Comparison of ENCODE assay signal across 1 cellular context in the genomic region with DNA sequence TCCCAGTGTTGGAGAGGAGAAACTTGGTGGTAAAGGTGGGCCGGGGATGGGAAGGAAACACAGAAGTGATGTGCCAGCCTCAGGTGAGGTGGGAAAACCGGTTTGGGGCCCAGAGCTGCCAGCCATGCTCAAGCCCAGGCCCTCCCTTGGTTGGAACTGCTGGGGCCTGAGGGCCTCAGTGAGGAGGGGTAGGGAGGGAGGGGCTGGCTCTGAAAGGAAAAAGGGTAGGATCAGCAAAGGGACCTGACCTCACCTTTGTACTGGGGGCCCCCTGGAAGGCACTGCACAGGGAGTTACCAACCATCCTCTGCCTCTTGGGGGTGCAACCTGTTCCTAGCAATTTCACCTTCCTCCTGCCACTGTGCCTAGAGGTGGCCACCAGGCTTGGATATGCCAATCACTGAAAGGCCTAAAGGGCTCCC.
A peak's percentile ranks its signal among the peaks of the same experiment; 100 is the strongest.
TF ChIP-seq lines count a peak whose summit lies in the region.

No MANE protein-coding gene starts in this region.

TF ChIP-seq in HepG2, 621 proteins besides CTCF, POLR2A, EP300 and RAD21 (continued from another document):
- TF ChIP-seq, protein P1, sequence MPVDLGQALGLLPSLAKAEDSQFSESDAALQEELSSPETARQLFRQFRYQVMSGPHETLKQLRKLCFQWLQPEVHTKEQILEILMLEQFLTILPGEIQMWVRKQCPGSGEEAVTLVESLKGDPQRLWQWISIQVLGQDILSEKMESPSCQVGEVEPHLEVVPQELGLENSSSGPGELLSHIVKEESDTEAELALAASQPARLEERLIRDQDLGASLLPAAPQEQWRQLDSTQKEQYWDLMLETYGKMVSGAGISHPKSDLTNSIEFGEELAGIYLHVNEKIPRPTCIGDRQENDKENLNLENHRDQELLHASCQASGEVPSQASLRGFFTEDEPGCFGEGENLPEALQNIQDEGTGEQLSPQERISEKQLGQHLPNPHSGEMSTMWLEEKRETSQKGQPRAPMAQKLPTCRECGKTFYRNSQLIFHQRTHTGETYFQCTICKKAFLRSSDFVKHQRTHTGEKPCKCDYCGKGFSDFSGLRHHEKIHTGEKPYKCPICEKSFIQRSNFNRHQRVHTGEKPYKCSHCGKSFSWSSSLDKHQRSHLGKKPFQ (CRISPR knock-in tag; IDR thresholded peaks at IDR 0.05; ENCODE audit: insufficient replicate concordance), result no peak
- TF ChIP-seq RBM22 (optimal IDR thresholded peaks at IDR 0.05; ENCODE audit: low read length), result peak; percentile 41
- peak; percentile 57; the same call in 1 of the 2 replicates for TF ChIP-seq AKAP8 (CRISPR knock-in tag; IDR thresholded peaks at IDR 0.05)
- TF ChIP-seq, protein P2, sequence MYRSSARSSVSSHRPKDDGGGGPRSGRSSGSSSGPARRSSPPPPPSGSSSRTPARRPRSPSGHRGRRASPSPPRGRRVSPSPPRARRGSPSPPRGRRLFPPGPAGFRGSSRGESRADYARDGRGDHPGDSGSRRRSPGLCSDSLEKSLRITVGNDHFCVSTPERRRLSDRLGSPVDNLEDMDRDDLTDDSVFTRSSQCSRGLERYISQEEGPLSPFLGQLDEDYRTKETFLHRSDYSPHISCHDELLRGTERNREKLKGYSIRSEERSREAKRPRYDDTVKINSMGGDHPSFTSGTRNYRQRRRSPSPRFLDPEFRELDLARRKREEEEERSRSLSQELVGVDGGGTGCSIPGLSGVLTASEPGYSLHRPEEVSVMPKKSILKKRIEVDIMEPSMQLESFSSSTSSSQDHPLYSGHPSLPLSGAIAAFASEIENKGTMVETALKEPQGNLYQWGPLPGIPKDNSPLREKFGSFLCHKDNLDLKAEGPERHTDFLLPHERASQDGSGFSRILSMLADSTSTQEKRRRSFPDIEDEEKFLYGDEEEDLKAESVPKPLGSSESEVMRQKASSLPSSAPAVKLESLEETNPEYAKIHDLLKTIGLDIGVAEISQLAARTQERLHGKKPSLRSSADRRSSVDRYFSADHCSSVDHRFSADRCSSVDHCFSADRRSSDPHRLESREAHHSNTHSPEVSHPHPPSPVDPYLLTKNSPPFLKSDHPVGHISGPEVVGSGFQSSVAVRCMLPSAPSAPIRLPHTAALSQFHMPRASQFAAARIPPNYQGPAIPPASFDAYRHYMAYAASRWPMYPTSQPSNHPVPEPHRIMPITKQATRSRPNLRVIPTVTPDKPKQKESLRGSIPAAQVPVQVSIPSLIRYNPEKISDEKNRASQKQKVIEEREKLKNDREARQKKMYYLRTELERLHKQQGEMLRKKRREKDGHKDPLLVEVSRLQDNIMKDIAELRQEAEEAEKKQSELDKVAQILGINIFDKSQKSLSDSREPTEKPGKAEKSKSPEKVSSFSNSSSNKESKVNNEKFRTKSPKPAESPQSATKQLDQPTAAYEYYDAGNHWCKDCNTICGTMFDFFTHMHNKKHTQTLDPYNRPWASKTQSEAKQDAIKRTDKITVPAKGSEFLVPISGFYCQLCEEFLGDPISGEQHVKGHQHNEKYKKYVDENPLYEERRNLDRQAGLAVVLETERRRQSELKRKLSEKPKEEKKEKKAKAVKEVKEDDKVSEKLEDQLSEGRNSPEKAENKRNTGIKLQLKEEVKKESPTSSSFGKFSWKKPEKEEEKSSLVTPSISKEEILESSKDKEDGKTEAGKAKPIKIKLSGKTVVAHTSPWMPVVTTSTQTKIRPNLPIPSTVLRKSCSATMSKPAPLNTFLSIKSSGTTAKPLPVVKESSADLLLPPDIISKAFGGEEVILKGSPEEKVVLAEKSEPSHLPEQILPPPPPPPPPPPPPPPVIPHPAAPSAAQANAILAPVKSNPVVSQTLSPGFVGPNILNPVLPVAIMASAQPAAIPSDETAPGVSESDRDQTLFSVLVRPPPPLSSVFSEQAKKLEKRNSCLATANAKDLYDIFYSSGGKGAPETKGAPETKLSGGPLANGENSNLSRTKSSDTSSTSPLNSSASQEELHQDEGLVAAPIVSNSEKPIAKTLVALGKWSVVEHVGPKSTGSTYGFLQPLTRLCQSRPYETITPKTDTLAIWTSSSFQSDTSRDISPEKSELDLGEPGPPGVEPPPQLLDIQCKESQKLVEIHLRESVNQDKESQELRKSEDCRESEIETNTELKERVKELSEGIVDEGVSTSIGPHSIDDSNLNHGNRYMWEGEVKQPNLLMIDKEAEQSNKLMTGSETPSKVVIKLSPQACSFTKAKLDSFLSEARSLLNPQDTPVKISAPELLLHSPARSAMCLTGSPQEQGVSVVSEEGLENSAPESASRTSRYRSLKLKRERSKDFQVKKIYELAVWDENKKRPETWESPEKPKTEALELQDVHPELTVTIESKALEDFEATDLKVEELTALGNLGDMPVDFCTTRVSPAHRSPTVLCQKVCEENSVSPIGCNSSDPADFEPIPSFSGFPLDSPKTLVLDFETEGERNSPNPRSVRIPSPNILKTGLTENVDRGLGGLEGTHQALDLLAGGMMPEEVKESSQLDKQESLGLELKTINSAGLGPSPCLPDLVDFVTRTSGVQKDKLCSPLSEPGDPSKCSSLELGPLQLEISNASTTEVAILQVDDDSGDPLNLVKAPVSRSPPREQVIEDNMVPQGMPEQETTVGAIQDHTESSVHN (CRISPR knock-in tag; IDR thresholded peaks at IDR 0.05), result 0 out of 2 replicates have a peak, but pooled peaks have one; percentile 43
- 0 out of 2 replicates have a peak, but pooled peaks have one; percentile 56 for TF ChIP-seq ZNF326 (CRISPR knock-in tag; IDR thresholded peaks at IDR 0.05; ENCODE audit: borderline replicate concordance)
- 0 out of 2 replicates have a peak, but pooled peaks have one; percentile 37 for TF ChIP-seq ZZZ3 (CRISPR knock-in tag; IDR thresholded peaks at IDR 0.05; ENCODE audit: borderline replicate concordance)
- 0 out of 2 replicates have a peak, but pooled peaks have one; percentile 2 for TF ChIP-seq ZSCAN25 (CRISPR knock-in tag; IDR thresholded peaks at IDR 0.05)
- TF ChIP-seq, protein P3, sequence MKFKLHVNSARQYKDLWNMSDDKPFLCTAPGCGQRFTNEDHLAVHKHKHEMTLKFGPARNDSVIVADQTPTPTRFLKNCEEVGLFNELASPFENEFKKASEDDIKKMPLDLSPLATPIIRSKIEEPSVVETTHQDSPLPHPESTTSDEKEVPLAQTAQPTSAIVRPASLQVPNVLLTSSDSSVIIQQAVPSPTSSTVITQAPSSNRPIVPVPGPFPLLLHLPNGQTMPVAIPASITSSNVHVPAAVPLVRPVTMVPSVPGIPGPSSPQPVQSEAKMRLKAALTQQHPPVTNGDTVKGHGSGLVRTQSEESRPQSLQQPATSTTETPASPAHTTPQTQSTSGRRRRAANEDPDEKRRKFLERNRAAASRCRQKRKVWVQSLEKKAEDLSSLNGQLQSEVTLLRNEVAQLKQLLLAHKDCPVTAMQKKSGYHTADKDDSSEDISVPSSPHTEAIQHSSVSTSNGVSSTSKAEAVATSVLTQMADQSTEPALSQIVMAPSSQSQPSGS (CRISPR knock-in tag; IDR thresholded peaks at IDR 0.05), result no peak
- TF ChIP-seq, protein P4, sequence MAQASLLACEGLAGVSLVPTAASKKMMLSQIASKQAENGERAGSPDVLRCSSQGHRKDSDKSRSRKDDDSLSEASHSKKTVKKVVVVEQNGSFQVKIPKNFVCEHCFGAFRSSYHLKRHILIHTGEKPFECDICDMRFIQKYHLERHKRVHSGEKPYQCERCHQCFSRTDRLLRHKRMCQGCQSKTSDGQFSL (CRISPR knock-in tag; IDR thresholded peaks at IDR 0.05), result 0 out of 2 replicates have a peak, but pooled peaks have one; percentile 17
- peak; percentile 65; the same call in 1 of the 2 replicates for TF ChIP-seq SSRP1 (CRISPR knock-in tag; IDR thresholded peaks at IDR 0.05)
- no peak for TF ChIP-seq ZNF678 (CRISPR knock-in tag; IDR thresholded peaks at IDR 0.05)
- peak; percentile 47; the same call in 1 of the 2 replicates for TF ChIP-seq POLR2G (IDR thresholded peaks at IDR 0.05; ENCODE audit: low read depth, low read length)
- TF ChIP-seq BORCS8-MEF2B (CRISPR knock-in tag; IDR thresholded peaks at IDR 0.05), result 0 out of 2 replicates have a peak, but pooled peaks have one; percentile 32
